1 cellular context compared by ENCODE assay signal in genomic region chr19:52070496-52070895, GRCh38.
TF ChIP-seq lines count a peak whose summit lies in the region.

No MANE protein-coding gene starts in this region.

TF ChIP-seq in liver, 16 proteins besides CTCF, POLR2A, EP300 and RAD21:
- TF ChIP-seq JUND (IDR thresholded peaks at IDR 0.05) (no peak), GABPA (IDR thresholded peaks at IDR 0.05 in 1 of 2, conservative IDR thresholded peaks at IDR 0.05 in 1 of 2) (no peak), NR2F2 (IDR thresholded peaks at IDR 0.05) (no peak), HNF4A (conservative IDR thresholded peaks at IDR 0.05) (no peak), YY1 (IDR thresholded peaks at IDR 0.05) (no peak), FOXA2 (IDR thresholded peaks at IDR 0.05) (no peak), TAF1 (conservative IDR thresholded peaks at IDR 0.05) (no peak), HNF4G (IDR thresholded peaks at IDR 0.05) (no peak), SP1 (IDR thresholded peaks at IDR 0.05) (no peak), ZBTB33 (IDR thresholded peaks at IDR 0.05) (no peak), EGR1 (IDR thresholded peaks at IDR 0.05; ENCODE audit: low read depth in 2 of 2) (no peak), RXRA (IDR thresholded peaks at IDR 0.05) (no peak)
- TF ChIP-seq, protein P1, sequence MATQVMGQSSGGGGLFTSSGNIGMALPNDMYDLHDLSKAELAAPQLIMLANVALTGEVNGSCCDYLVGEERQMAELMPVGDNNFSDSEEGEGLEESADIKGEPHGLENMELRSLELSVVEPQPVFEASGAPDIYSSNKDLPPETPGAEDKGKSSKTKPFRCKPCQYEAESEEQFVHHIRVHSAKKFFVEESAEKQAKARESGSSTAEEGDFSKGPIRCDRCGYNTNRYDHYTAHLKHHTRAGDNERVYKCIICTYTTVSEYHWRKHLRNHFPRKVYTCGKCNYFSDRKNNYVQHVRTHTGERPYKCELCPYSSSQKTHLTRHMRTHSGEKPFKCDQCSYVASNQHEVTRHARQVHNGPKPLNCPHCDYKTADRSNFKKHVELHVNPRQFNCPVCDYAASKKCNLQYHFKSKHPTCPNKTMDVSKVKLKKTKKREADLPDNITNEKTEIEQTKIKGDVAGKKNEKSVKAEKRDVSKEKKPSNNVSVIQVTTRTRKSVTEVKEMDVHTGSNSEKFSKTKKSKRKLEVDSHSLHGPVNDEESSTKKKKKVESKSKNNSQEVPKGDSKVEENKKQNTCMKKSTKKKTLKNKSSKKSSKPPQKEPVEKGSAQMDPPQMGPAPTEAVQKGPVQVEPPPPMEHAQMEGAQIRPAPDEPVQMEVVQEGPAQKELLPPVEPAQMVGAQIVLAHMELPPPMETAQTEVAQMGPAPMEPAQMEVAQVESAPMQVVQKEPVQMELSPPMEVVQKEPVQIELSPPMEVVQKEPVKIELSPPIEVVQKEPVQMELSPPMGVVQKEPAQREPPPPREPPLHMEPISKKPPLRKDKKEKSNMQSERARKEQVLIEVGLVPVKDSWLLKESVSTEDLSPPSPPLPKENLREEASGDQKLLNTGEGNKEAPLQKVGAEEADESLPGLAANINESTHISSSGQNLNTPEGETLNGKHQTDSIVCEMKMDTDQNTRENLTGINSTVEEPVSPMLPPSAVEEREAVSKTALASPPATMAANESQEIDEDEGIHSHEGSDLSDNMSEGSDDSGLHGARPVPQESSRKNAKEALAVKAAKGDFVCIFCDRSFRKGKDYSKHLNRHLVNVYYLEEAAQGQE (IDR thresholded peaks at IDR 0.05): no peak
- TF ChIP-seq, protein P2, sequence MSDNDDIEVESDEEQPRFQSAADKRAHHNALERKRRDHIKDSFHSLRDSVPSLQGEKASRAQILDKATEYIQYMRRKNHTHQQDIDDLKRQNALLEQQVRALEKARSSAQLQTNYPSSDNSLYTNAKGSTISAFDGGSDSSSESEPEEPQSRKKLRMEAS (IDR thresholded peaks at IDR 0.05): no peak
